ENCODE assay signal across 25 cellular contexts in the genomic region with DNA sequence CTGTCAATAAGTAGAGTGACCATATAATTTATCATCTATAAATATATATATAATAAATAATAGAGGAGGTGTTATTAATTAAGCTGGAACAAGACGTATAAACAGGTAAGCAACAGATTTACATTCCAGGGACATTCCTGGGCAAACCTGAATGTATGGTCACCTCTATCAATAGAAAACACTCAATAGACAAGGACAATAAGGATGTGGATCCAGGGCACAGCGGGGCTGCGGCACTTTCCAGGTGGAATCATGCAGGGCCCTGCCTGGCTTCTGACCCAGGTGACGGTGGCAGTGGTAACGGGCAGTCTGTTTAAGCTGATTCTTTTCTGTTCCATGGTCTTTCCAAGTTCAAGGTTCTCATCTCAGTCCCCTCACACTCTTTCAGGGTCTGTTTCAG. TPM values are rescaled to one million over a fixed set of nuclear protein-coding genes. Genes with fewer than 3 reads are reported as not detected.
"Had no signal": no experiment of that assay in that cellular context is flagged by ENCODE, and none has a peak within 500 bp of the region (broad histone marks: within the 10 kb centered on the region; RNA-seq: fewer than 3 reads in every experiment).

No MANE protein-coding gene starts in this region.

- H3K4me2 ChIP-seq: KMS-11, SK-N-SH had no signal

- FAIRE-seq: HTR-8/SVneo, K562 had no signal

- DNase-seq: Kasumi-1, MM.1S, NCI-H1105, NCI-H1417 treated with DMSO at 0.1 percent for 48 hours, NCI-H146, NCI-H1694 treated with DMSO at 0.1 percent for 48 hours, NCI-H1930, NCI-H2081, NCI-H2107, NCI-H2227 treated with DMSO at 0.1 percent for 48 hours, NCI-H524 treated with DMSO at 0.1 percent for 48 hours, NCI-H69, NCI-H774, PC-3, SHP77, SK-N-SH, SW 1271 had no signal

- H3K4me1 Mint-ChIP-seq: IgD-negative memory B cell had no signal

- H3K4me3 ChIP-seq: K562 had no signal

- H3K27ac ChIP-seq: HL-60, KMS-11, RWPE1 had no signal

- H3K9ac ChIP-seq: KMS-11, SK-N-SH had no signal

- H3K9me3 ChIP-seq: SK-N-SH had no signal

- H3K27ac Mint-ChIP-seq: IgD-negative memory B cell had no signal

- H3K36me3 Mint-ChIP-seq: IgD-negative memory B cell had no signal

- ATAC-seq: K562, Panc1, PC-3 had no signal

- H3K4me3 Mint-ChIP-seq: IgD-negative memory B cell had no signal

RNA-seq across cellular contexts. Expression of a gene that starts 22.5 kb away (rescaled TPM):
- total RNA-seq: K562, PC-3, SK-MEL-5 had no signal
- polyA plus RNA-seq: IgD-negative memory B cell had no signal
